14 cellular contexts compared by ENCODE assay signal in genomic region chr12:69252033-69252432, GRCh38. TPM values are rescaled to one million over a fixed set of nuclear protein-coding genes. Genes with fewer than 3 reads are reported as not detected.
DNase-seq lines count a peak whose midpoint lies in the region; ATAC-seq lines count a peak whose summit lies in the region.
"Had no signal": no experiment of that assay in that cellular context is flagged by ENCODE, and none has a peak within 500 bp of the region (broad histone marks: within the 10 kb centered on the region; RNA-seq: fewer than 3 reads in every experiment).

No MANE protein-coding gene starts in this region.

- H3K9me3 ChIP-seq in HUES64 (ENCODE audit: insufficient read depth, low read depth, low read length), result no peaks in the 10 kb centered on the region
- H3K9me3 ChIP-seq in naive thymus-derived CD4-positive, alpha-beta T cell (ENCODE audit: control insufficient read depth in 2 of 3, low read length in 3 of 3), result no peaks in the 10 kb centered on the region
- H3K9me3 ChIP-seq: left ventricle myocardium inferior had no signal

- intact Hi-C loops in activated CD4-positive, alpha-beta T cell treated with anti-CD3 and anti-CD28 coated beads, Interleukin-2, amount 10 ng/mL, durations not matched to agents 24 days and 14 days (cut with micrococcal nuclease), result loop anchor here (10.0 kb wide), 1 partner anchor 387 kb away; no protein-coding TSS in a partner anchor
- intact Hi-C loops in naive thymus-derived CD4-positive, alpha-beta T cell (cut with micrococcal nuclease), result loop anchor here (10.0 kb wide), 2 partner anchors 387 to 1207 kb away; no protein-coding TSS in a partner anchor

- peak overlapping the region; percentile 23; the same call in 1 of the 2 replicates for H3K27ac ChIP-seq in HUES64 (ENCODE audit: low read depth, low read length)
- peak overlapping the region; percentile 38 for H3K27ac ChIP-seq in naive thymus-derived CD4-positive, alpha-beta T cell (ENCODE audit: low read depth, low read length)
- H3K27ac ChIP-seq: coronary artery, left ventricle myocardium inferior had no signal

- peaks cover 38% of the 10 kb centered on the region for H3K4me1 ChIP-seq in HUES64 (ENCODE audit: insufficient read depth, low read length)
- peaks cover 5 to 8% of the 10 kb centered on the region in 2 donors for H3K4me1 ChIP-seq in naive thymus-derived CD4-positive, alpha-beta T cell (ENCODE audit: control insufficient read depth in 2 of 2, insufficient read depth in 2 of 2, low read length in 2 of 2)

- 54% methylated on average over 1 of the region's 1 CpG for WGBS in HUES64

- no peaks in the 10 kb centered on the region for H3K27me3 Mint-ChIP-seq in activated CD4-positive, alpha-beta T cell treated with anti-CD3 and anti-CD28 coated beads, Interleukin-2, amount 10 ng/mL, durations not matched to agents 24 days and 14 days
- H3K27me3 Mint-ChIP-seq in naive thymus-derived CD4-positive, alpha-beta T cell, result no peaks in the 10 kb centered on the region
- H3K27me3 Mint-ChIP-seq: progenitor cell of endocrine pancreas had no signal

- no peaks in the 10 kb centered on the region for H3K27me3 ChIP-seq in HUES64 (ENCODE audit: insufficient read depth, low read length)
- no peaks in the 10 kb centered on the region for H3K27me3 ChIP-seq in naive thymus-derived CD4-positive, alpha-beta T cell (ENCODE audit: control insufficient read depth in 2 of 2, insufficient read depth in 2 of 2, low read length in 2 of 2)

- CTCF ChIA-PET in naive thymus-derived CD4-positive, alpha-beta T cell (lab: Charles Lee), result interaction anchor here (0.7 to 6.3 kb wide), 3 partner anchors 9 to 96 kb away, joined by 4 to 71 read pairs (median 7); no protein-coding TSS in a partner anchor

- no peaks in the 10 kb centered on the region for H3K9me3 Mint-ChIP-seq in activated CD4-positive, alpha-beta T cell treated with anti-CD3 and anti-CD28 coated beads, Interleukin-2, amount 10 ng/mL, durations not matched to agents 24 days and 14 days
- no peaks in the 10 kb centered on the region for H3K9me3 Mint-ChIP-seq in naive thymus-derived CD4-positive, alpha-beta T cell

- H3K4me3 ChIP-seq in HUES64 (ENCODE audit: low read length), result no peak overlapping the region
- no peak overlapping the region for H3K4me3 ChIP-seq in naive thymus-derived CD4-positive, alpha-beta T cell (ENCODE audit: low read length)
- H3K4me3 ChIP-seq: coronary artery, left ventricle myocardium inferior had no signal

- H3K4me3 Mint-ChIP-seq in activated CD4-positive, alpha-beta T cell treated with anti-CD3 and anti-CD28 coated beads, Interleukin-2, amount 10 ng/mL, durations not matched to agents 24 days and 14 days, result no peak overlapping the region
- no peak overlapping the region for H3K4me3 Mint-ChIP-seq in naive thymus-derived CD4-positive, alpha-beta T cell

- no peak for ATAC-seq in naive thymus-derived CD4-positive, alpha-beta T cell

- no peak overlapping the region for H3K9ac ChIP-seq in HUES64 (ENCODE audit: low read depth, low read length)

- POLR2A ChIA-PET in naive thymus-derived CD4-positive, alpha-beta T cell (lab: Charles Lee), result interaction anchor here (1.0 to 1.6 kb wide), 5 partner anchors 10 to 97 kb away, joined by 3 to 9 read pairs (median 3); partner anchors contain the start of gene CPSF6

- H3K27ac Mint-ChIP-seq in activated CD4-positive, alpha-beta T cell treated with anti-CD3 and anti-CD28 coated beads, Interleukin-2, amount 10 ng/mL, durations not matched to agents 24 days and 14 days, result peak overlapping the region; percentile 6
- peak overlapping the region in 8 of 9 donors; percentile 3 to 86 (median 31) for H3K27ac Mint-ChIP-seq in naive thymus-derived CD4-positive, alpha-beta T cell
- H3K27ac Mint-ChIP-seq: progenitor cell of endocrine pancreas had no signal

- no peak for DNase-seq in activated CD4-positive, alpha-beta T cell treated with anti-CD3 and anti-CD28 coated beads, Interleukin-2, amount 10 ng/mL, durations not matched to agents 24 days and 14 days
- no peak for DNase-seq in activated CD4-positive, alpha-beta T cell treated with anti-CD3 and anti-CD28 coated beads for 48 hours
- DNase-seq in astrocyte of the hippocampus (ENCODE audit: low read depth, low spot score) (peak; percentile 64), hippocampal formation (lab: John Stamatoyannopoulos, UW) (no peak), NCI-H1436 treated with DMSO at 0.1 percent for 48 hours (lab: John Stamatoyannopoulos, UW) (no peak), mucosa of gallbladder (ENCODE audit: low spot score) (no peak)
- no peak for DNase-seq in naive thymus-derived CD4-positive, alpha-beta T cell
- DNase-seq: activated gamma-delta T cell; GDM1; left ventricle myocardium inferior; stimulated activated CD4-positive, alpha-beta T cell treated with anti-CD3 and anti-CD28 coated beads, Interleukin-4, amount 100 ng/mL, for 4 hours had no signal

- peaks cover 78% of the 10 kb centered on the region for H3K36me3 ChIP-seq in HUES64 (ENCODE audit: insufficient read depth, low read length)
- H3K36me3 ChIP-seq in naive thymus-derived CD4-positive, alpha-beta T cell (ENCODE audit: control insufficient read depth in 2 of 3, insufficient read depth in 3 of 3, low read length in 3 of 3), result peaks cover 0 to 12% (median 8%) of the 10 kb centered on the region in 3 experiments

- peaks cover 39% of the 10 kb centered on the region for H3K36me3 Mint-ChIP-seq in activated CD4-positive, alpha-beta T cell treated with anti-CD3 and anti-CD28 coated beads, Interleukin-2, amount 10 ng/mL, durations not matched to agents 24 days and 14 days (ENCODE audit: low read depth)
- H3K36me3 Mint-ChIP-seq in naive thymus-derived CD4-positive, alpha-beta T cell, result peaks cover 0 to 21% (median 12%) of the 10 kb centered on the region in 5 donors

- H3K4me1 Mint-ChIP-seq in activated CD4-positive, alpha-beta T cell treated with anti-CD3 and anti-CD28 coated beads, Interleukin-2, amount 10 ng/mL, durations not matched to agents 24 days and 14 days, result peaks cover 38% of the 10 kb centered on the region
- peaks cover 26 to 74% (median 66%) of the 10 kb centered on the region in 7 donors for H3K4me1 Mint-ChIP-seq in naive thymus-derived CD4-positive, alpha-beta T cell

RNA-seq across cellular contexts. Expression of gene CPSF6, which starts 12.7 kb away (rescaled TPM):
- total RNA-seq in activated CD4-positive, alpha-beta T cell treated with anti-CD3 and anti-CD28 coated beads, Interleukin-2, amount 10 ng/mL, durations not matched to agents 24 days and 14 days, result 114 and 121 TPM in 2 replicates
- polyA plus RNA-seq in HUES64 (2013, experiment 1 of 2), result 110 TPM
- 109 TPM for polyA plus RNA-seq in HUES64 (2013, experiment 2 of 2)
- total RNA-seq in naive thymus-derived CD4-positive, alpha-beta T cell, result 100 to 1,000 TPM in 2 of 5 experiments, 10 to 100 TPM in 3; 86.8 to 127 (median 96.5) TPM
- polyA plus RNA-seq in naive thymus-derived CD4-positive, alpha-beta T cell, result 10 to 100 TPM; 33.2 to 48.4 TPM
- total RNA-seq in mucosa of gallbladder, result 44.7 TPM
